In genomic region chr16:31459722-31460581, GRCh38 we compare ENCODE assay signal across 8 cellular contexts. TPM values are rescaled to one million over a fixed set of nuclear protein-coding genes. Genes with fewer than 3 reads are reported as not detected.
DNase-seq lines count a peak whose midpoint lies in the region; ATAC-seq and TF ChIP-seq lines count a peak whose summit lies in the region.

No MANE protein-coding gene starts in this region.

- H3K27ac ChIP-seq in cardiac muscle cell (peak overlapping the region; percentile 100), parathyroid adenoma (peak overlapping the region; percentile 98), tibial nerve (peak overlapping the region; percentile 97 to 100 (median 100))

- peak overlapping the region; percentile 92 for H3K4me3 ChIP-seq in adipocyte (ENCODE audit: low read length)
- H3K4me3 ChIP-seq in cardiac muscle cell: peak overlapping the region; percentile 75
- H3K4me3 ChIP-seq in parathyroid adenoma (ENCODE audit: low read depth, low read length): peak overlapping the region; percentile 88
- H3K4me3 ChIP-seq in tibial nerve: peak overlapping the region; percentile 75 to 97 (median 86)

- H3K4me2 ChIP-seq in parathyroid adenoma (ENCODE audit: low read length): peak overlapping the region; percentile 89

- H3K9ac ChIP-seq in adipocyte (ENCODE audit: low read length) (peak overlapping the region; percentile 99), parathyroid adenoma (peak overlapping the region; percentile 46)

- 4 to 5% methylated on average over 15 to 27 of the region's 54 CpGs for WGBS in tibial nerve, 2 donors

- TF ChIP-seq POLR2A in GM10847 (IDR thresholded peaks at IDR 0.05; ENCODE audit: extremely low read depth, insufficient read length) (peak; percentile 22), tibial nerve (IDR thresholded peaks at IDR 0.05) (peak in 1 of 2 donors; percentile 2)

- H3K9me3 ChIP-seq in adipocyte (ENCODE audit: control insufficient read depth, low read length) (no peaks in the 10 kb centered on the region), cardiac muscle cell (ENCODE audit: low read depth) (no peaks in the 10 kb centered on the region), parathyroid adenoma (ENCODE audit: control insufficient read depth, low read length) (no peaks in the 10 kb centered on the region), tibial nerve (no peaks in the 10 kb centered on the region)

- peak overlapping the region; percentile 90 for H2AFZ ChIP-seq in parathyroid adenoma

- H3K36me3 ChIP-seq in adipocyte (ENCODE audit: control insufficient read depth, insufficient read depth, low read length, severe bottlenecking) (peaks cover 24% of the 10 kb centered on the region), cardiac muscle cell (no peaks in the 10 kb centered on the region), parathyroid adenoma (ENCODE audit: control insufficient read depth, insufficient read depth, low read length) (no peaks in the 10 kb centered on the region), tibial nerve (peaks cover 0 to 42% (median 0%) of the 10 kb centered on the region in 3 donors)

- peak; percentile 97 to 99 (median 99) for DNase-seq in NCI-H1417 (lab: John Stamatoyannopoulos, UW)
- DNase-seq in SW 1271 (lab: John Stamatoyannopoulos, UW): peak; percentile 97
- peak; percentile 100 for DNase-seq in adipocyte (ENCODE audit: low read depth)
- peak; percentile 100 for DNase-seq in cardiac muscle cell (ENCODE audit: low read depth in 1 of 2, low spot score in 1 of 2)
- peak; percentile 99 to 100 for DNase-seq in tibial nerve (ENCODE audit: low spot score in 2 of 2)

- TF ChIP-seq EP300 in tibial nerve (IDR thresholded peaks at IDR 0.05): peak; percentile 30 to 90

- H3K27me3 ChIP-seq in adipocyte (replicated peaks; ENCODE audit: control insufficient read depth, insufficient read depth, low read length) (no peaks in the 10 kb centered on the region), cardiac muscle cell (no peaks in the 10 kb centered on the region), parathyroid adenoma (ENCODE audit: control insufficient read depth, insufficient read depth, low read length) (no peaks in the 10 kb centered on the region), tibial nerve (no peaks in the 10 kb centered on the region)

- TF ChIP-seq CTCF in cardiac muscle cell (IDR thresholded peaks at IDR 0.05; ENCODE audit: low read depth, low read length) (no peak), parathyroid adenoma (IDR thresholded peaks at IDR 0.05) (no peak), tibial nerve (IDR thresholded peaks at IDR 0.05) (peak in 1 of 5 experiments; percentile 17)

- peak; percentile 75 for ATAC-seq in HG02759 (IDR thresholded peaks at IDR 0.05; ENCODE audit: unreplicated experiment)

- peaks cover 14% of the 10 kb centered on the region for H3K79me2 ChIP-seq in parathyroid adenoma

- H3K4me1 ChIP-seq in adipocyte (ENCODE audit: control insufficient read depth, insufficient read depth, low read length) (peaks cover 37% of the 10 kb centered on the region), cardiac muscle cell (ENCODE audit: low read depth) (peaks cover 7% of the 10 kb centered on the region), parathyroid adenoma (peaks cover 17% of the 10 kb centered on the region), tibial nerve (peaks cover 0 to 49% (median 22%) of the 10 kb centered on the region in 4 donors)

RNA-seq across cellular contexts. Expression of gene ARMC5, which starts 0.7 kb away (rescaled TPM):
- total RNA-seq in cardiac muscle cell (19.7 and 21.7 TPM in 2 replicates), tibial nerve (10 to 100 TPM in 1 of 4 donors, 1 to 10 TPM in 3; 6.6 to 11.6 (median 9.1) TPM)
- polyA plus RNA-seq in cardiac muscle cell: 26.0 and 28.7 TPM in 2 replicates

RNA-seq across cellular contexts. Expression of gene TGFB1I1, which starts 12.0 kb away (rescaled TPM):
- total RNA-seq in cardiac muscle cell (39.1 and 42.4 TPM in 2 replicates), tibial nerve (10 to 100 TPM; 29.3 to 68.7 (median 53.5) TPM)
- 54.0 and 55.8 TPM in 2 replicates for polyA plus RNA-seq in cardiac muscle cell

RNA-seq across cellular contexts. Expression of gene ZNF843, which starts 17.4 kb away (rescaled TPM):
- total RNA-seq in cardiac muscle cell (10.3 and 14.0 TPM in 2 replicates), tibial nerve (1 to 10 TPM; 1.5 to 2.5 (median 2.1) TPM)
- 4.1 and 4.3 TPM in 2 replicates for polyA plus RNA-seq in cardiac muscle cell

RNA-seq across cellular contexts. Expression of gene SLC5A2, which starts 23.0 kb away (rescaled TPM):
- total RNA-seq in cardiac muscle cell (0.36 TPM in 1 of 2 replicates, not detected in the other), tibial nerve (not detected)
- 3.4 and 4.9 TPM in 2 replicates for polyA plus RNA-seq in cardiac muscle cell

RNA-seq across cellular contexts. Expression of gene COX6A2, which starts 31.8 kb away (rescaled TPM):
- 40.7 and 69.7 TPM in 2 replicates for total RNA-seq in cardiac muscle cell
- 166 and 187 TPM in 2 replicates for polyA plus RNA-seq in cardiac muscle cell
- not detected for total RNA-seq in tibial nerve

Comparison
In these comparisons a context has a peak if more than half of its experiments do, and no peak if none do; other contexts are left out.
1. Peak in every context shown above with its lines: DNase-seq, ATAC-seq, H3K4me3 ChIP-seq and H3K27ac ChIP-seq.